Comparison of ENCODE assay signal across 19 cellular contexts in the genomic region with DNA sequence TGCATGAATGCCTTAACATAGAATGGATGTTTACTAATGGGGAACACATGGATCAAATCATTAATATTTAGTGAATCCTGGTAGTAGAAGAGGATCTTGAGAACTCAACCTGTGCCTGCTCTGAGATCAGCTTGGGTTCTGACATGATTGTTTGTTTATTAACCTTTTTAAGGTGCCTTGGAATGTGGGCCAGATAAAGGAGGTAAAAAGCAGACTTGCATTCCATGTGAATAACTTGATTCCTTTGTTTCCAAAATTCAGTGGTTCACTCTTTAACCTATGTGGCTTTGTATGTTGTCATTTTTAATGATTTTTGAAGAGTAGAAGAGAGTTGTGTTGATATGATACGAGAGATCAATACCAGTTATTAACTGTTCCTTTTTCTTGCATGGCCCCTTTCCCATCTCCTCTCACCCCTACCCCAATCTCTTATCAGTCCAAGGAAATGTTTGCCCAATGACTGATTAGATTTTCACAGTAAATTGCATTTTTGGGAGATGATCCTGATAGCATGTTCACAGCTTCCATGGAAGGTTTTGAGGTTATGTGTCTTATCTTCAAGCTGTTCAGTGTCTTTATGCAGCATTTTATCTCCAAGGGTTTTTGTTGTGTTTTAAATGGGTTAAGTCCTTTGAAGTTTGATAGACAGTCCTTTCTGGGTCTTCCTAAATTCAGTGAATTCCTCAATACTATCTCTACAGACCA.
"Had no signal": no experiment of that assay in that cellular context is flagged by ENCODE, and none has a peak within 500 bp of the region (broad histone marks: within the 10 kb centered on the region; RNA-seq: fewer than 3 reads in every experiment).

No MANE protein-coding gene starts in this region.

- DNase-seq: activated CD4-positive, alpha-beta T cell treated with anti-CD3 and anti-CD28 coated beads for 1 hour; activated CD4-positive, alpha-beta T cell treated with anti-CD3 and anti-CD28 coated beads, Interleukin-2, amount 50 U/mL, for 4 hours; activated effector memory CD4-positive, alpha-beta T cell treated with anti-CD3 and anti-CD28 coated beads, Interleukin-2, amount 50 U/mL, for 16 hours; activated naive CD4-positive, alpha-beta T cell treated with anti-CD3 and anti-CD28 coated beads, Interleukin-2, amount 50 U/mL, for 16 hours; activated T-cell treated with anti-CD3 and anti-CD28 coated beads, Interleukin-2, amount 50 U/mL, for 72 hours; aorta; cerebellar nuclear complex; cortex of kidney; esophagus squamous epithelium; left cardiac atrium; stimulated activated CD4-positive, alpha-beta T cell treated with anti-CD3 and anti-CD28 coated beads, Interleukin-12 subunit alpha, Interleukin-12 subunit beta, amount 100 ng/mL, for 4 hours; stimulated activated CD4-positive, alpha-beta T cell treated with anti-CD3 and anti-CD28 coated beads, Interleukin-1b, Interleukin-23, amount 100 ng/mL, for 48 hours; stimulated activated CD8-positive, alpha-beta memory T cell treated with anti-CD3 and anti-CD28 coated beads, Interleukin-4, amount 100 ng/mL, for 48 hours; stimulated activated naive CD4-positive, alpha-beta T cell treated with Interleukin-2 at 50 U/mL for 16 hours; T-helper 17 cell; tibial artery; WERI-Rb-1 had no signal

- H3K9me3 Mint-ChIP-seq: natural killer cell treated with Interleukin-12 subunit alpha and Interleukin-12 subunit beta and Interleukin-15 and Interleukin-18, amount 100 ng/mL, for 72 hours had no signal

- H3K9me3 ChIP-seq: esophagus squamous epithelium, tibial artery had no signal

- H3K4me1 ChIP-seq: tibial artery had no signal

- H3K36me3 ChIP-seq: esophagus squamous epithelium, tibial artery, WERI-Rb-1 had no signal

- H3K27ac ChIP-seq: esophagus squamous epithelium, tibial artery, WERI-Rb-1 had no signal

- H3K4me1 Mint-ChIP-seq: T-helper 17 cell had no signal

- H3K27me3 ChIP-seq: esophagus squamous epithelium, tibial artery had no signal

- H3K4me3 Mint-ChIP-seq: activated T-cell treated with anti-CD3 and anti-CD28 coated beads, Interleukin-2, amount 50 U/mL, for 72 hours; mesothelial cell of epicardium; natural killer cell treated with Interleukin-12 subunit alpha and Interleukin-12 subunit beta and Interleukin-15 and Interleukin-18, amount 100 ng/mL, for 72 hours; T-helper 17 cell had no signal

- H3K27ac Mint-ChIP-seq: activated T-cell treated with anti-CD3 and anti-CD28 coated beads, Interleukin-2, amount 50 U/mL, for 72 hours; mesothelial cell of epicardium; natural killer cell treated with Interleukin-12 subunit alpha and Interleukin-12 subunit beta and Interleukin-15 and Interleukin-18, amount 100 ng/mL, for 72 hours; T-helper 17 cell had no signal

- ATAC-seq: activated T-cell treated with anti-CD3 and anti-CD28 coated beads, Interleukin-2, amount 50 U/mL, for 72 hours; natural killer cell treated with Interleukin-12 subunit alpha and Interleukin-12 subunit beta and Interleukin-15 and Interleukin-18, amount 100 ng/mL, for 72 hours; T-helper 17 cell had no signal

- H3K4me3 ChIP-seq: esophagus squamous epithelium, tibial artery had no signal

- H3K36me3 Mint-ChIP-seq: mesothelial cell of epicardium had no signal
